ENCODE assay signal across 18 cellular contexts in the genomic region with DNA sequence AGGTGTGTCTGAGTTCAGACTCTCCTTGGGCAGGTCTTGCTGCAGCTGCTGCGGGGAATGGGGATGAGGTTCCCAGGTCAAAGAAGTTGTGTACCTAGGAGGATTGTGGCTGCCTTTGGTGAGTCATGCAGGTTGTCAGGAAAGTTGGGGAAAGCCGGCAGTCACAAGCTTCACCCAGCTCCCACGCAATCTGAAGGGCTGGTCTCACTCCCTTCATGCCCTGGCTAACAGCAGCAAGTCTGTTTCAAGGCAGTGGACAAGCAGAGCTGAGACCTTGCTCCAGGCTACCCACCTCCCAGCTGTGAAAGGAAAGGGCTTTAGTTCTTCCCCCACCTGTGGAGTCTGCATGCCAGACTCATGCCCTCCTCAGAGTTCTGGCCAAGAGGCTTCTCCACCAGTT.
A peak's percentile ranks its signal among the peaks of the same experiment; 100 is the strongest.
DNase-seq lines count a peak whose midpoint lies in the region; ATAC-seq and TF ChIP-seq lines count a peak whose summit lies in the region.
"Had no signal": no experiment of that assay in that cellular context is flagged by ENCODE, and none has a peak within 500 bp of the region (broad histone marks: within the 10 kb centered on the region; RNA-seq: fewer than 3 reads in every experiment).

No MANE protein-coding gene starts in this region.

- ATAC-seq in GM18868 (IDR thresholded peaks at IDR 0.05; ENCODE audit: unreplicated experiment): peak; percentile 40
- no peak for ATAC-seq in naive thymus-derived CD4-positive, alpha-beta T cell
- no peak for ATAC-seq in GM21381 (IDR thresholded peaks at IDR 0.05; ENCODE audit: unreplicated experiment)
- ATAC-seq: HepG2 had no signal

- no peak overlapping the region for H2BK120ac ChIP-seq in neuronal stem cell (ENCODE audit: low read depth, low read length)

- in situ Hi-C loops in mammary epithelial cell (cut with MboI; ENCODE audit: low sequenced_read_pairs in 2 of 2): no loop called here

- TF ChIP-seq CTCF in mammary epithelial cell (conservative IDR thresholded peaks at IDR 0.05 in 1 of 2, IDR thresholded peaks at IDR 0.05 in 1 of 2; ENCODE audit: extremely low read depth in 1 of 2, insufficient read depth in 1 of 2, low read depth in 1 of 2, low read length in 2 of 2): no peak

- peak overlapping the region; percentile 44 for H3K18ac ChIP-seq in neuronal stem cell (ENCODE audit: low read length)

- H3K36me3 ChIP-seq in mammary epithelial cell (ENCODE audit: insufficient read depth, low read length): no peaks in the 10 kb centered on the region
- no peaks in the 10 kb centered on the region for H3K36me3 ChIP-seq in neuronal stem cell (replicated peaks in 1 of 2; ENCODE audit: control insufficient read depth in 2 of 2, insufficient read depth in 2 of 2, low read length in 2 of 2)
- H3K36me3 ChIP-seq in naive thymus-derived CD4-positive, alpha-beta T cell (ENCODE audit: control insufficient read depth in 2 of 3, insufficient read depth in 3 of 3, low read length in 3 of 3): no peaks in the 10 kb centered on the region
- H3K36me3 ChIP-seq: BLaER1 treated with 17β-estradiol and CSF1 and Interleukin-3, amounts not matched to agents 10 nM and 100 nM had no signal

- H2BK15ac ChIP-seq in neuronal stem cell (ENCODE audit: low read length): no peak overlapping the region

- CTCF ChIA-PET in mammary epithelial cell (lab: Charles Lee; ENCODE audit: low non-redundant PET): no interaction called here
- CTCF ChIA-PET in naive thymus-derived CD4-positive, alpha-beta T cell (lab: Charles Lee): no interaction called here

- H3K14ac ChIP-seq in neuronal stem cell (ENCODE audit: low read length): no peak overlapping the region

- H3K27me3 ChIP-seq in mammary epithelial cell (ENCODE audit: insufficient read depth, low read length) (peaks cover 3% of the 10 kb centered on the region), neuronal stem cell (ENCODE audit: control insufficient read depth in 3 of 3, insufficient read depth in 3 of 3, low read depth in 1 of 3, low read length in 3 of 3) (no peaks in the 10 kb centered on the region)
- no peaks in the 10 kb centered on the region for H3K27me3 ChIP-seq in naive thymus-derived CD4-positive, alpha-beta T cell (ENCODE audit: control insufficient read depth in 2 of 2, insufficient read depth in 2 of 2, low read length in 2 of 2)
- H3K27me3 ChIP-seq: BLaER1 treated with 17β-estradiol and CSF1 and Interleukin-3, amounts not matched to agents 10 nM and 100 nM had no signal

- no peak overlapping the region for H3K4me3 Mint-ChIP-seq in naive thymus-derived CD4-positive, alpha-beta T cell
- H3K4me3 Mint-ChIP-seq in immature natural killer cell: no peak overlapping the region
- H3K4me3 Mint-ChIP-seq: CD4-positive, CD25-positive, alpha-beta regulatory T cell had no signal

- H3K79me1 ChIP-seq in neuronal stem cell (ENCODE audit: low read depth, low read length): no peaks in the 10 kb centered on the region

- peaks cover 0 to 12% (median 2%) of the 10 kb centered on the region in 11 donors for H3K9me3 Mint-ChIP-seq in naive thymus-derived CD4-positive, alpha-beta T cell
- H3K9me3 Mint-ChIP-seq in immature natural killer cell: peaks cover 0 to 23% (median 7%) of the 10 kb centered on the region in 6 donors

- intact Hi-C loops in mammary epithelial cell (cut with micrococcal nuclease): no loop called here
- intact Hi-C loops in naive thymus-derived CD4-positive, alpha-beta T cell (cut with micrococcal nuclease): no loop called here

- no peaks in the 10 kb centered on the region for H3K9me3 ChIP-seq in mammary epithelial cell (replicated peaks; ENCODE audit: insufficient read depth, low read length)
- H3K9me3 ChIP-seq in neuronal stem cell (replicated peaks in 1 of 2; ENCODE audit: control insufficient read depth in 2 of 2, insufficient read depth in 1 of 2, low read depth in 1 of 2, low read length in 2 of 2): no peaks in the 10 kb centered on the region
- H3K9me3 ChIP-seq in naive thymus-derived CD4-positive, alpha-beta T cell (ENCODE audit: control insufficient read depth in 2 of 3, low read length in 3 of 3): no peaks in the 10 kb centered on the region

- H2AFZ ChIP-seq in mammary epithelial cell (ENCODE audit: low read depth, low read length) (no peak overlapping the region), neuronal stem cell (ENCODE audit: low read length) (no peak overlapping the region)

- no peak overlapping the region for H2BK12ac ChIP-seq in neuronal stem cell (ENCODE audit: low read length)

- peaks cover 0 to 4% (median 0%) of the 10 kb centered on the region in 7 donors for H3K4me1 Mint-ChIP-seq in naive thymus-derived CD4-positive, alpha-beta T cell
- H3K4me1 Mint-ChIP-seq in immature natural killer cell: no peaks in the 10 kb centered on the region
- H3K4me1 Mint-ChIP-seq: CD4-positive, CD25-positive, alpha-beta regulatory T cell had no signal

- POLR2A ChIA-PET in naive thymus-derived CD4-positive, alpha-beta T cell (lab: Charles Lee): no interaction called here

- H3K9ac ChIP-seq in mammary epithelial cell (ENCODE audit: insufficient read depth, low read length) (no peak overlapping the region), neuronal stem cell (ENCODE audit: low read depth, low read length, poor library complexity) (no peak overlapping the region)
- H3K9ac ChIP-seq: BLaER1 treated with 17β-estradiol and CSF1 and Interleukin-3, amounts not matched to agents 10 nM and 100 nM; KMS-11 had no signal

- H4K20me1 ChIP-seq in mammary epithelial cell (ENCODE audit: insufficient read depth, low read length): no peaks in the 10 kb centered on the region
- H4K20me1 ChIP-seq: BLaER1 treated with 17β-estradiol and CSF1 and Interleukin-3, amounts not matched to agents 10 nM and 100 nM had no signal

- H2BK5ac ChIP-seq in neuronal stem cell (ENCODE audit: low read length): no peak overlapping the region

- H4K8ac ChIP-seq in neuronal stem cell (ENCODE audit: low read depth, low read length): no peak overlapping the region

- 56% methylated on average over 2 of the region's 3 CpGs for WGBS in mammary epithelial cell (ENCODE audit: low coverage, missing lambda C conversion rate)
- WGBS in neuronal stem cell (ENCODE audit: extremely low coverage in 2 of 2, insufficient read length in 2 of 2, insufficient replicate concordance in 1 of 2), 2 donors: no CpG with 5 or more reads among the region's 3 CpGs

- H2AK5ac ChIP-seq in neuronal stem cell (ENCODE audit: low read depth, low read length): no peak overlapping the region

- H3K27me3 Mint-ChIP-seq in naive thymus-derived CD4-positive, alpha-beta T cell: peaks cover 0 to 16% (median 12%) of the 10 kb centered on the region in 5 donors
- peaks cover 0 to 1% (median 0%) of the 10 kb centered on the region in 3 donors for H3K27me3 Mint-ChIP-seq in immature natural killer cell (ENCODE audit: low read depth in 3 of 3)
- H3K27me3 Mint-ChIP-seq: CD4-positive, CD25-positive, alpha-beta regulatory T cell had no signal

- H3K4me3 ChIP-seq in mammary epithelial cell (replicated peaks in 1 of 3; ENCODE audit: insufficient read depth in 1 of 3, low read depth in 2 of 3, low read length in 3 of 3) (no peak overlapping the region), neuronal stem cell (ENCODE audit: low read length in 2 of 2) (no peak overlapping the region)
- H3K4me3 ChIP-seq in naive thymus-derived CD4-positive, alpha-beta T cell (ENCODE audit: low read length): no peak overlapping the region
- H3K4me3 ChIP-seq: BLaER1 treated with 17β-estradiol and CSF1 and Interleukin-3, amounts not matched to agents 10 nM and 100 nM had no signal

- DNase-seq in ELF-1 (ENCODE audit: low read depth, low spot score): peak; percentile 5
- DNase-seq in mammary epithelial cell: peak; percentile 6
- no peak for DNase-seq in neuronal stem cell (ENCODE audit: low spot score)
- no peak for DNase-seq in naive thymus-derived CD4-positive, alpha-beta T cell
- no peak for DNase-seq in immature natural killer cell
- DNase-seq: ACHN; Calu3; CD4-positive, CD25-positive, alpha-beta regulatory T cell; DMS 273 treated with DMSO at 0.1 percent for 48 hours; DMS79 treated with DMSO at 0.1 percent for 48 hours; EL; GDM1; H7 had no signal

- H3K4me2 ChIP-seq in mammary epithelial cell (ENCODE audit: insufficient read depth, low read depth, low read length) (no peak overlapping the region), neuronal stem cell (ENCODE audit: insufficient read depth, low read length, poor library complexity, severe bottlenecking) (no peak overlapping the region)
- H3K4me2 ChIP-seq: KMS-11 had no signal

- dilution Hi-C loops in mammary epithelial cell (cut with HindIII; ENCODE audit: low sequenced_read_pairs): no loop called here

- H3K4me1 ChIP-seq in mammary epithelial cell (ENCODE audit: insufficient read depth, low read length): no peaks in the 10 kb centered on the region
- H3K4me1 ChIP-seq in neuronal stem cell (ENCODE audit: control insufficient read depth in 2 of 2, insufficient read depth in 1 of 2, low read depth in 1 of 2, low read length in 2 of 2): no peaks in the 10 kb centered on the region
- no peaks in the 10 kb centered on the region for H3K4me1 ChIP-seq in naive thymus-derived CD4-positive, alpha-beta T cell (ENCODE audit: control insufficient read depth in 2 of 2, insufficient read depth in 2 of 2, low read length in 2 of 2)

- H4K91ac ChIP-seq in neuronal stem cell (ENCODE audit: low read depth, low read length, poor library complexity): no peak overlapping the region

- H3K4ac ChIP-seq in neuronal stem cell (ENCODE audit: low read length): no peak overlapping the region

- H3K36me3 Mint-ChIP-seq in naive thymus-derived CD4-positive, alpha-beta T cell: peaks cover 0 to 5% (median 0%) of the 10 kb centered on the region in 5 donors
- H3K36me3 Mint-ChIP-seq in immature natural killer cell: no peaks in the 10 kb centered on the region
- H3K36me3 Mint-ChIP-seq: CD4-positive, CD25-positive, alpha-beta regulatory T cell had no signal

- no peak overlapping the region for H3K27ac Mint-ChIP-seq in naive thymus-derived CD4-positive, alpha-beta T cell
- no peak overlapping the region for H3K27ac Mint-ChIP-seq in immature natural killer cell
- H3K27ac Mint-ChIP-seq: CD4-positive, CD25-positive, alpha-beta regulatory T cell had no signal

- no peaks in the 10 kb centered on the region for H3K79me2 ChIP-seq in mammary epithelial cell (ENCODE audit: insufficient read depth, low read length)

- no TSS peak for BruUV-seq in mammary epithelial cell (replicated peaks; lab: Mats Ljungman, UMichigan)

- no peak overlapping the region for H3K23ac ChIP-seq in neuronal stem cell (ENCODE audit: low read depth, low read length, poor library complexity)

- H3K27ac ChIP-seq in mammary epithelial cell (ENCODE audit: insufficient read depth, low read depth, low read length) (no peak overlapping the region), neuronal stem cell (replicated peaks; ENCODE audit: low read length) (no peak overlapping the region)
- H3K27ac ChIP-seq in naive thymus-derived CD4-positive, alpha-beta T cell (ENCODE audit: low read depth, low read length): no peak overlapping the region
- H3K27ac ChIP-seq: KMS-11 had no signal

Comparison
In these comparisons a context has a peak if more than half of its experiments do, and no peak if none do; other contexts are left out.
1. DNase-seq: peak in ELF-1 (single experiment) and mammary epithelial cell (single experiment); none in neuronal stem cell (single experiment), naive thymus-derived CD4-positive, alpha-beta T cell (0 of 9) and immature natural killer cell (0 of 3).